In the genomic region with DNA sequence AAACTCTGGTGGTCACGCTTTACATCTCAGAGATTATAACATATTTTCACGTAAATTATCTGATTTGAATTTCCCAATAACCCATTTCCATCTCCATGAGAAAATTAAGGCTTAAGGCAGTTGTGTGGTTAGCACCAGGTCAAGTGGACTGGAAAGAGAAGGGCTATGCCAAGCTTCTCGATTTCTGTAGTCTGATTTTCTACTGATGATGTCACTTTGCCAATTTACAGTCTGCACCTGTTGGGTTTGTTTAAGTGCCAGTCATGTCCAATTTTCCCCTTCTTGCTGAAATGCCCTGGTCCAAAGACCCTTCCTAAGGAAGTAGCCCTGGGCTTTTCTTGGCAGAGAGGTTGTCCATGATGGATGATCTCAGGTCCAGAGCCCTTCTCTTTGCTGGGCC, we compare ENCODE assay signal across 3 cellular contexts.
A peak's percentile ranks its signal among the peaks of the same experiment; 100 is the strongest.
TF ChIP-seq lines count a peak whose summit lies in the region.

No MANE protein-coding gene starts in this region.

TF ChIP-seq in HepG2, 621 proteins besides CTCF, POLR2A, EP300 and RAD21 (continued from another document):
- TF ChIP-seq DMAP1 (CRISPR knock-in tag; IDR thresholded peaks at IDR 0.05) (no peak), CREB1 (IDR thresholded peaks at IDR 0.05) (peak; percentile 50; the same call in 1 of the 2 replicates), CREB1 (CRISPR knock-in tag; IDR thresholded peaks at IDR 0.05) (no peak), FOXA3 (CRISPR knock-in tag; IDR thresholded peaks at IDR 0.05) (no peak)

TF ChIP-seq in GM12878, 131 proteins besides CTCF, POLR2A, EP300 and RAD21 (continued from another document):
- no peak for TF ChIP-seq RUNX3 (IDR thresholded peaks at IDR 0.05; ENCODE audit: low read length)
- TF ChIP-seq PAX5 (IDR thresholded peaks at IDR 0.05; ENCODE audit: borderline replicate concordance, low read depth, low read length), result no peak

TF ChIP-seq in WTC11, 78 proteins besides CTCF, POLR2A, EP300 and RAD21 (continued from another document):
- TF ChIP-seq, protein P1, sequence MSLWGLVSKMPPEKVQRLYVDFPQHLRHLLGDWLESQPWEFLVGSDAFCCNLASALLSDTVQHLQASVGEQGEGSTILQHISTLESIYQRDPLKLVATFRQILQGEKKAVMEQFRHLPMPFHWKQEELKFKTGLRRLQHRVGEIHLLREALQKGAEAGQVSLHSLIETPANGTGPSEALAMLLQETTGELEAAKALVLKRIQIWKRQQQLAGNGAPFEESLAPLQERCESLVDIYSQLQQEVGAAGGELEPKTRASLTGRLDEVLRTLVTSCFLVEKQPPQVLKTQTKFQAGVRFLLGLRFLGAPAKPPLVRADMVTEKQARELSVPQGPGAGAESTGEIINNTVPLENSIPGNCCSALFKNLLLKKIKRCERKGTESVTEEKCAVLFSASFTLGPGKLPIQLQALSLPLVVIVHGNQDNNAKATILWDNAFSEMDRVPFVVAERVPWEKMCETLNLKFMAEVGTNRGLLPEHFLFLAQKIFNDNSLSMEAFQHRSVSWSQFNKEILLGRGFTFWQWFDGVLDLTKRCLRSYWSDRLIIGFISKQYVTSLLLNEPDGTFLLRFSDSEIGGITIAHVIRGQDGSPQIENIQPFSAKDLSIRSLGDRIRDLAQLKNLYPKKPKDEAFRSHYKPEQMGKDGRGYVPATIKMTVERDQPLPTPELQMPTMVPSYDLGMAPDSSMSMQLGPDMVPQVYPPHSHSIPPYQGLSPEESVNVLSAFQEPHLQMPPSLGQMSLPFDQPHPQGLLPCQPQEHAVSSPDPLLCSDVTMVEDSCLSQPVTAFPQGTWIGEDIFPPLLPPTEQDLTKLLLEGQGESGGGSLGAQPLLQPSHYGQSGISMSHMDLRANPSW (CRISPR knock-in tag; conservative IDR thresholded peaks at IDR 0.05; ENCODE audit: low read depth), result no peak
- TF ChIP-seq SMAD3 (CRISPR knock-in tag; IDR thresholded peaks at IDR 0.05; ENCODE audit: borderline replicate concordance) (no peak), HMGA2 (CRISPR knock-in tag; IDR thresholded peaks at IDR 0.05) (no peak), PRDM15 (CRISPR knock-in tag; IDR thresholded peaks at IDR 0.05) (no peak), E2F1 (CRISPR knock-in tag; IDR thresholded peaks at IDR 0.05) (no peak), IRF1 (CRISPR knock-in tag; IDR thresholded peaks at IDR 0.05) (no peak), TEAD1 (CRISPR knock-in tag; IDR thresholded peaks at IDR 0.05) (no peak), SP1 (CRISPR knock-in tag; conservative IDR thresholded peaks at IDR 0.05) (no peak), AFF4 (CRISPR knock-in tag; IDR thresholded peaks at IDR 0.05; ENCODE audit: borderline replicate concordance) (no peak), ZBTB43 (CRISPR knock-in tag; IDR thresholded peaks at IDR 0.05) (no peak), ZNF232 (CRISPR knock-in tag; IDR thresholded peaks at IDR 0.05) (no peak), JUN (CRISPR knock-in tag; IDR thresholded peaks at IDR 0.05) (no peak), TCF7 (CRISPR knock-in tag; IDR thresholded peaks at IDR 0.05; ENCODE audit: low read depth) (no peak), ZNF396 (CRISPR knock-in tag; IDR thresholded peaks at IDR 0.05; ENCODE audit: borderline replicate concordance) (no peak), FOXP1 (CRISPR knock-in tag; IDR thresholded peaks at IDR 0.05; ENCODE audit: borderline replicate concordance) (no peak)
- TF ChIP-seq, protein P2, sequence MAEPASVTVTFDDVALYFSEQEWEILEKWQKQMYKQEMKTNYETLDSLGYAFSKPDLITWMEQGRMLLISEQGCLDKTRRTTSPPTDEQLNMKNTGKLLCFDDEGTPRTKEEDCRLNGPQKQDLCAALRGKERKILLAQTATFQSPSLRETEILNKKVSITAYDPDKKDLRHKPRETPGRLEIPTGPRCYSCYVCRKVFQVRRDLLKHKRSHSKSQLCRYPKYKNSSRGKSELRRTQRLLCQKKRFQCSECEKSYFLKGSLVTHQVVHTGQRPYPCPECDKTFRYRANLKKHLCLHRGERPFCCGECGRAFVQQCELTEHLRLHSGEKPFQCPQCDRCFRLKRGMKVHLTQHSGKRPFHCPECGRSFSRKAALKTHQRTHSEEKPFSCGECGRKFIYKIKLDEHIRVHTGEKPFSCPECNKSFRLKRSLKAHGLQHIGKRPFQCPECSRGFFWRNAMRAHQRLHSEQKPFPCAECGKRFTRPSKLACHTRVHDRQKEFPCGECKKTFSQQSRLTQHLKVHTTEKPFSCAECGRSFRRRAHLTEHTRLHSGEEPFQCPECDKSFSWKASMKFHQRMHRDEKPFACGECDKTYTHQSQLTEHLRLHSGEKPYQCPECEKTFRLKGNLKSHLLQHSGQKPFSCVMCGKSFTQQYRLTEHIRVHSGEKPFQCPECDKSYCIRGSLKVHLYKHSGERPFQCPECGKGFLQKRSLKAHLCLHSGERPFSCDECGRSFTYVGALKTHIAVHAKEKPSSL (CRISPR knock-in tag; conservative IDR thresholded peaks at IDR 0.05), result no peak
- TF ChIP-seq, protein P3, sequence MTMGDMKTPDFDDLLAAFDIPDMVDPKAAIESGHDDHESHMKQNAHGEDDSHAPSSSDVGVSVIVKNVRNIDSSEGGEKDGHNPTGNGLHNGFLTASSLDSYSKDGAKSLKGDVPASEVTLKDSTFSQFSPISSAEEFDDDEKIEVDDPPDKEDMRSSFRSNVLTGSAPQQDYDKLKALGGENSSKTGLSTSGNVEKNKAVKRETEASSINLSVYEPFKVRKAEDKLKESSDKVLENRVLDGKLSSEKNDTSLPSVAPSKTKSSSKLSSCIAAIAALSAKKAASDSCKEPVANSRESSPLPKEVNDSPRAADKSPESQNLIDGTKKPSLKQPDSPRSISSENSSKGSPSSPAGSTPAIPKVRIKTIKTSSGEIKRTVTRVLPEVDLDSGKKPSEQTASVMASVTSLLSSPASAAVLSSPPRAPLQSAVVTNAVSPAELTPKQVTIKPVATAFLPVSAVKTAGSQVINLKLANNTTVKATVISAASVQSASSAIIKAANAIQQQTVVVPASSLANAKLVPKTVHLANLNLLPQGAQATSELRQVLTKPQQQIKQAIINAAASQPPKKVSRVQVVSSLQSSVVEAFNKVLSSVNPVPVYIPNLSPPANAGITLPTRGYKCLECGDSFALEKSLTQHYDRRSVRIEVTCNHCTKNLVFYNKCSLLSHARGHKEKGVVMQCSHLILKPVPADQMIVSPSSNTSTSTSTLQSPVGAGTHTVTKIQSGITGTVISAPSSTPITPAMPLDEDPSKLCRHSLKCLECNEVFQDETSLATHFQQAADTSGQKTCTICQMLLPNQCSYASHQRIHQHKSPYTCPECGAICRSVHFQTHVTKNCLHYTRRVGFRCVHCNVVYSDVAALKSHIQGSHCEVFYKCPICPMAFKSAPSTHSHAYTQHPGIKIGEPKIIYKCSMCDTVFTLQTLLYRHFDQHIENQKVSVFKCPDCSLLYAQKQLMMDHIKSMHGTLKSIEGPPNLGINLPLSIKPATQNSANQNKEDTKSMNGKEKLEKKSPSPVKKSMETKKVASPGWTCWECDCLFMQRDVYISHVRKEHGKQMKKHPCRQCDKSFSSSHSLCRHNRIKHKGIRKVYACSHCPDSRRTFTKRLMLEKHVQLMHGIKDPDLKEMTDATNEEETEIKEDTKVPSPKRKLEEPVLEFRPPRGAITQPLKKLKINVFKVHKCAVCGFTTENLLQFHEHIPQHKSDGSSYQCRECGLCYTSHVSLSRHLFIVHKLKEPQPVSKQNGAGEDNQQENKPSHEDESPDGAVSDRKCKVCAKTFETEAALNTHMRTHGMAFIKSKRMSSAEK (CRISPR knock-in tag; IDR thresholded peaks at IDR 0.05; ENCODE audit: borderline replicate concordance), result no peak
